8 cellular contexts compared by ENCODE assay signal in genomic region chr5:134114886-134115805, GRCh38. TPM values are rescaled to one million over a fixed set of nuclear protein-coding genes. Genes with fewer than 3 reads are reported as not detected.
DNase-seq lines count a peak whose midpoint lies in the region; ATAC-seq, FAIRE-seq and TF ChIP-seq lines count a peak whose summit lies in the region.

No MANE protein-coding gene starts in this region.

- H3K4me3 ChIP-seq in H1 (ENCODE audit: extremely low read depth in 1 of 4, insufficient read depth in 2 of 4, low read depth in 3 of 4, low read length in 4 of 4) (peak overlapping the region; percentile 53 to 89 (median 66)), parathyroid adenoma (ENCODE audit: low read depth, low read length) (no peak overlapping the region), vagina (peak overlapping the region; percentile 53 to 66)

- H3K27ac ChIP-seq in H1 (ENCODE audit: low read depth, low read length) (no peak overlapping the region), parathyroid adenoma (no peak overlapping the region), vagina (no peak overlapping the region)

- H2BK5ac ChIP-seq in H1 (ENCODE audit: low read depth, low read length): no peak overlapping the region

- H4K5ac ChIP-seq in H1 (ENCODE audit: insufficient read length, low read depth, low read length): peak overlapping the region; percentile 30

- H4K91ac ChIP-seq in H1 (replicated peaks; ENCODE audit: insufficient read length, low read length): no peak overlapping the region

- DNase-seq in GM13977 (ENCODE audit: low spot score) (peak; percentile 60), H1 (ENCODE audit: low read depth in 1 of 2, low spot score in 2 of 2) (peak in 1 of 2 experiments; percentile 77), vagina (ENCODE audit: extremely low spot score in 2 of 2) (no peak), KG1 (lab: John Stamatoyannopoulos, UW) (no peak), HCEC 1CT (no peak)
- DNase-seq in activated CD4-positive, alpha-beta T cell treated with anti-CD3 and anti-CD28 coated beads, Interleukin-2, amount 50 U/mL, for 48 hours: peak; percentile 78 to 82

- no peak for FAIRE-seq in H1 (lab: Jason Lieb, UNC)

- ATAC-seq in HG03439 (IDR thresholded peaks at IDR 0.05; ENCODE audit: unreplicated experiment): peak; percentile 7

- no peak for TF ChIP-seq POLR2A in H1 (IDR thresholded peaks at IDR 0.05; ENCODE audit: control extremely low read depth in 1 of 2, low read depth in 2 of 2, low read length in 2 of 2)
- TF ChIP-seq POLR2A in vagina (IDR thresholded peaks at IDR 0.05): no peak

- peak overlapping the region; percentile 74 to 100 for H3K4me2 ChIP-seq in H1 (ENCODE audit: insufficient read depth in 1 of 2, low read depth in 2 of 2, low read length in 2 of 2)
- no peak overlapping the region for H3K4me2 ChIP-seq in parathyroid adenoma (ENCODE audit: low read length)

- intact Hi-C loops in vagina (cut with DNase I): no loop called here

- H3K18ac ChIP-seq in H1 (ENCODE audit: extremely low read depth, low read length): peak overlapping the region; percentile 90

- no peak overlapping the region for H2BK15ac ChIP-seq in H1 (ENCODE audit: low read length)

- peaks cover 20 to 35% (median 32%) of the 10 kb centered on the region in 4 experiments for H3K27me3 ChIP-seq in H1 (replicated peaks in 1 of 4; ENCODE audit: control insufficient read depth in 3 of 4, extremely low read depth in 1 of 4, insufficient read depth in 3 of 4, low read length in 3 of 4)
- no peaks in the 10 kb centered on the region for H3K27me3 ChIP-seq in parathyroid adenoma (ENCODE audit: control insufficient read depth, insufficient read depth, low read length)
- no peaks in the 10 kb centered on the region for H3K27me3 ChIP-seq in vagina

- TF ChIP-seq CTCF in GM13977 (IDR thresholded peaks at IDR 0.05; ENCODE audit: extremely low read depth, insufficient read depth, missing control alignments) (no peak), H1 (IDR thresholded peaks at IDR 0.05; ENCODE audit: control extremely low read depth in 1 of 3, insufficient read depth in 1 of 3, low read depth in 1 of 3, low read length in 3 of 3) (no peak), parathyroid adenoma (IDR thresholded peaks at IDR 0.05) (no peak), vagina (IDR thresholded peaks at IDR 0.05) (no peak)

- no peak overlapping the region for H3K23ac ChIP-seq in H1 (ENCODE audit: insufficient read length)

- in situ Hi-C loops in GM13977 (cut with MboI; ENCODE audit: low pct_unique_long_range_greater_than_20kb, low sequenced_read_pairs, unreplicated experiment): no loop called here

- 3% methylated on average over 37 of the region's 110 CpGs; no CpG with 5 or more reads in 1 of the 2 experiments for WGBS in H1 (ENCODE audit: extremely low coverage in 1 of 2, insufficient coverage in 1 of 2, insufficient read length in 1 of 2, insufficient replicate concordance in 2 of 2, low coverage in 1 of 2, low lambda C conversion rate in 2 of 2, missing lambda C conversion rate in 1 of 2), 2 experiments

- H2BK120ac ChIP-seq in H1 (replicated peaks; ENCODE audit: low read depth, low read length): no peak overlapping the region

- peaks cover 0 to 15% (median 9%) of the 10 kb centered on the region in 4 experiments; a peak in 6 of 7 replicates for H3K4me1 ChIP-seq in H1 (replicated peaks in 1 of 4; ENCODE audit: control insufficient read depth in 3 of 4, insufficient read depth in 4 of 4, low read length in 3 of 4)
- H3K4me1 ChIP-seq in parathyroid adenoma: peaks cover 9% of the 10 kb centered on the region
- H3K4me1 ChIP-seq in vagina: peaks cover 24% of the 10 kb centered on the region

- H4K8ac ChIP-seq in H1 (ENCODE audit: extremely low read depth, insufficient read depth, low read length): peak overlapping the region; percentile 63

- H3K36me3 ChIP-seq in H1 (ENCODE audit: control insufficient read depth in 2 of 4, insufficient read depth in 4 of 4, low read length in 3 of 4): peaks cover 0 to 2% (median 0%) of the 10 kb centered on the region in 4 experiments; a peak in 1 of 8 replicates
- no peaks in the 10 kb centered on the region for H3K36me3 ChIP-seq in parathyroid adenoma (ENCODE audit: control insufficient read depth, insufficient read depth, low read length)
- H3K36me3 ChIP-seq in vagina: no peaks in the 10 kb centered on the region

- no peak for TF ChIP-seq RAD21 in H1 (IDR thresholded peaks at IDR 0.05 in 1 of 2, conservative IDR thresholded peaks at IDR 0.05 in 1 of 2; ENCODE audit: low read depth in 2 of 2, low read length in 2 of 2)

- no peak for TF ChIP-seq EP300 in H1 (IDR thresholded peaks at IDR 0.05; ENCODE audit: borderline replicate concordance in 1 of 2, low read depth in 2 of 2, low read length in 2 of 2)

- H3K9me3 ChIP-seq in H1 (ENCODE audit: insufficient read depth in 2 of 2, low read depth in 1 of 2, low read length in 1 of 2): no peaks in the 10 kb centered on the region
- no peaks in the 10 kb centered on the region for H3K9me3 ChIP-seq in parathyroid adenoma (ENCODE audit: control insufficient read depth, low read length)
- no peaks in the 10 kb centered on the region for H3K9me3 ChIP-seq in vagina

- no peak overlapping the region for H3K14ac ChIP-seq in H1 (ENCODE audit: insufficient read length)

- CTCF ChIA-PET in H1 (lab: Charles Lee; ENCODE audit: partially characterized antibody): interaction anchor here (1.3 to 21.7 kb wide), 4 partner anchors 10 to 29 kb away, joined by 5 to 270 read pairs (median 66); no protein-coding TSS in a partner anchor

- no peak overlapping the region for H2BK12ac ChIP-seq in H1 (ENCODE audit: low read depth, low read length)

- H3K9ac ChIP-seq in H1 (replicated peaks in 1 of 4; ENCODE audit: extremely low read depth in 1 of 4, low read depth in 3 of 4, low read length in 3 of 4): peak overlapping the region; percentile 22 to 68 (median 56); a peak in 3 of 7 replicates
- H3K9ac ChIP-seq in parathyroid adenoma: no peak overlapping the region

- no peak overlapping the region for H3K4ac ChIP-seq in H1 (replicated peaks; ENCODE audit: insufficient read length, low read depth, low read length)

- H3K79me1 ChIP-seq in H1 (ENCODE audit: low read depth, low read length): no peaks in the 10 kb centered on the region

- H2BK20ac ChIP-seq in H1 (ENCODE audit: low read length): no peak overlapping the region

- no peak overlapping the region for H2AK5ac ChIP-seq in H1 (ENCODE audit: low read depth, low read length)

- POLR2A ChIA-PET in H1 (lab: Charles Lee; ENCODE audit: partially characterized antibody): interaction anchor here (0.7 to 5.0 kb wide), 4 partner anchors 9 to 111 kb away, joined by 3 to 17 read pairs (median 3); partner anchors contain the start of gene SKP1

- H4K20me1 ChIP-seq in H1 (replicated peaks in 1 of 2; ENCODE audit: control insufficient read depth in 1 of 2, insufficient read depth in 2 of 2, low read length in 2 of 2): peaks cover 3 to 14% of the 10 kb centered on the region in 2 experiments

- H3K56ac ChIP-seq in H1 (replicated peaks; ENCODE audit: insufficient read length, low read depth, low read length): no peak overlapping the region

- H3K23me2 ChIP-seq in H1 (ENCODE audit: low read depth, low read length): peaks cover 10% of the 10 kb centered on the region; the same call in 1 of the 2 replicates

- H2AFZ ChIP-seq in H1 (ENCODE audit: low read length): no peak overlapping the region
- H2AFZ ChIP-seq in parathyroid adenoma: peak overlapping the region; percentile 73

- no peaks in the 10 kb centered on the region for H3K79me2 ChIP-seq in H1 (ENCODE audit: control insufficient read depth in 1 of 2, insufficient read depth in 2 of 2, low read length in 2 of 2)
- no peaks in the 10 kb centered on the region for H3K79me2 ChIP-seq in parathyroid adenoma

TF ChIP-seq in H1, 55 proteins besides CTCF, POLR2A, EP300 and RAD21 (continues in another document):
- TF ChIP-seq ATF3 (IDR thresholded peaks at IDR 0.05; ENCODE audit: insufficient read depth, low read depth, low read length) (0 out of 2 replicates have a peak, but pooled peaks have one; percentile 2), PHF8 (conservative IDR thresholded peaks at IDR 0.05; ENCODE audit: low read depth, low read length) (peak; percentile 50), USF2 (IDR thresholded peaks at IDR 0.05; ENCODE audit: low read length) (no peak), HDAC2 (IDR thresholded peaks at IDR 0.05; ENCODE audit: borderline replicate concordance in 1 of 2, low read depth in 2 of 2, low read length in 2 of 2) (0 out of 4 replicates have a peak, but pooled peaks of 1 of the 2 experiments have one; percentile 41), POU5F1 (IDR thresholded peaks at IDR 0.05; ENCODE audit: low read depth, low read length) (no peak), CBX5 (IDR thresholded peaks at IDR 0.05; ENCODE audit: low read depth, low read length) (no peak), RFX5 (IDR thresholded peaks at IDR 0.05; ENCODE audit: borderline replicate concordance, low read depth, low read length) (no peak), JUN (IDR thresholded peaks at IDR 0.05; ENCODE audit: low read depth, low read length) (no peak), SP2 (IDR thresholded peaks at IDR 0.05; ENCODE audit: low read length) (no peak), RBBP5 (IDR thresholded peaks at IDR 0.05; ENCODE audit: borderline replicate concordance, low read depth, low read length) (peak; percentile 46; the same call in 1 of the 2 replicates), TEAD4 (IDR thresholded peaks at IDR 0.05; ENCODE audit: low read depth, low read length) (no peak), RXRA (IDR thresholded peaks at IDR 0.05; ENCODE audit: insufficient read depth, low read depth, low read length) (peak; percentile 75; the same call in 1 of the 2 replicates)

RNA-seq across cellular contexts. Expression of gene TCF7, which starts 0.7 kb away (rescaled TPM):
- total RNA-seq in H1 (2021; fragmentation: NEBNext Ultra II Directional; extraction: Animal tissue kit (Norgen Biotek cat#: 25700)): 6.8 and 8.5 TPM in 2 replicates
- 4.7 and 5.7 TPM in 2 replicates for polyA plus RNA-seq in H1 (2011; rRNA removed)
- polyA plus RNA-seq in H1 (2011; cell fraction: cytosol; rRNA removed): 4.2 TPM
- polyA plus RNA-seq in H1 (2011; cell fraction: nucleus; rRNA removed): 10.6 TPM
- 6.8 to 10.4 TPM (median 8.2 TPM) in 4 replicates for polyA plus RNA-seq in H1 (2012, experiment 1 of 2)
- 4.8 TPM for polyA plus RNA-seq in H1 (2012, experiment 2 of 2)
- 6.7 TPM for polyA plus RNA-seq in H1 (2013, experiment 1 of 2)
- polyA plus RNA-seq in H1 (2013, experiment 2 of 2): 7.1 TPM
- 8.4 and 9.1 TPM in 2 replicates for polyA minus RNA-seq in H1 (2011; rRNA and poly(A)+ RNA removed)
- polyA minus RNA-seq in H1 (2011; cell fraction: cytosol; rRNA and poly(A)+ RNA removed): 8.4 TPM
- polyA minus RNA-seq in H1 (2011; cell fraction: nucleus; rRNA and poly(A)+ RNA removed): 21.1 TPM
- 1.7 TPM for total RNA-seq in vagina

Comparison
In these comparisons a context has a peak if more than half of its experiments do, and no peak if none do; other contexts are left out.
1. DNase-seq: peak in GM13977 (single experiment) and activated CD4-positive, alpha-beta T cell treated with anti-CD3 and anti-CD28 coated beads, Interleukin-2, amount 50 U/mL, for 48 hours (2 of 2); none in vagina (0 of 2), KG1 (single experiment) and HCEC 1CT (single experiment).